Comparison of ENCODE assay signal across 8 cellular contexts in genomic region chr3:125375950-125376679, GRCh38. TPM values are rescaled to one million over a fixed set of nuclear protein-coding genes. Genes with fewer than 3 reads are reported as not detected.
DNase-seq lines count a peak whose midpoint lies in the region; ATAC-seq and TF ChIP-seq lines count a peak whose summit lies in the region.

No MANE protein-coding gene starts in this region.

- DNase-seq in GM12864 (ENCODE audit: low read depth): no peak
- DNase-seq in NCI-H1092 (lab: John Stamatoyannopoulos, UW): peak; percentile 21
- DNase-seq in upper lobe of left lung: no peak
- no peak for DNase-seq in amniotic stem cell (lab: John Stamatoyannopoulos, UW)
- DNase-seq in NCI-H226: no peak

- H3K36me3 ChIP-seq in liver (ENCODE audit: control insufficient read depth in 4 of 4, insufficient read depth in 3 of 4, low read depth in 1 of 4, low read length in 3 of 4) (no peaks in the 10 kb centered on the region), upper lobe of left lung (no peaks in the 10 kb centered on the region)

- H3K27ac ChIP-seq in angular gyrus (ENCODE audit: low read depth, low read length) (peak overlapping the region; percentile 90), liver (ENCODE audit: low read depth in 1 of 2, low read length in 2 of 2) (peak overlapping the region; percentile 83 to 97), upper lobe of left lung (peak overlapping the region; percentile 91 to 99 (median 94))

- H3K4me3 ChIP-seq in GM12864 (ENCODE audit: low read depth, low read length) (peak overlapping the region; percentile 98), liver (ENCODE audit: low read depth in 1 of 3, low read length in 3 of 3) (peak overlapping the region; percentile 71 to 99 (median 97)), upper lobe of left lung (peak overlapping the region in 3 of 4 donors; percentile 81 to 98 (median 91))

- H3K9ac ChIP-seq in liver (ENCODE audit: low read depth in 1 of 2, low read length in 2 of 2): peak overlapping the region; percentile 79 to 94

- TF ChIP-seq EP300 in upper lobe of left lung (IDR thresholded peaks at IDR 0.05): no peak

- H3K9me3 ChIP-seq in liver (ENCODE audit: control insufficient read depth in 4 of 4, low read length in 3 of 4) (no peaks in the 10 kb centered on the region), upper lobe of left lung (no peaks in the 10 kb centered on the region)

- peaks cover 6 to 59% (median 51%) of the 10 kb centered on the region in 4 donors for H3K4me1 ChIP-seq in liver (ENCODE audit: control insufficient read depth in 4 of 4, insufficient read depth in 4 of 4, low read length in 3 of 4)
- H3K4me1 ChIP-seq in upper lobe of left lung: peaks cover 13 to 32% (median 17%) of the 10 kb centered on the region in 4 donors

- no peak for TF ChIP-seq POLR2A in upper lobe of left lung (IDR thresholded peaks at IDR 0.05)

- no peak for ATAC-seq in upper lobe of left lung (ENCODE audit: low FRiP score in 2 of 2)
- ATAC-seq in HG03354 (IDR thresholded peaks at IDR 0.05; ENCODE audit: poor library complexity, severe bottlenecking, unreplicated experiment): no peak

- H3K27me3 ChIP-seq in liver (ENCODE audit: control insufficient read depth in 4 of 4, insufficient read depth in 4 of 4, low read length in 3 of 4): no peaks in the 10 kb centered on the region
- no peaks in the 10 kb centered on the region for H3K27me3 ChIP-seq in upper lobe of left lung

- 34% methylated on average over 10 of the region's 10 CpGs for WGBS in liver
- WGBS in upper lobe of left lung, 2 donors: 57 to 60% methylated on average over 10 of the region's 10 CpGs

- TF ChIP-seq RAD21 in liver (IDR thresholded peaks at IDR 0.05): peak in 1 of 2 donors; percentile 20

- no peak for TF ChIP-seq CTCF in GM12864 (IDR thresholded peaks at IDR 0.05; ENCODE audit: low read depth, low read length, missing control alignments)
- no peak for TF ChIP-seq CTCF in liver (IDR thresholded peaks at IDR 0.05; ENCODE audit: low read depth, low read length, missing input control)
- no peak for TF ChIP-seq CTCF in upper lobe of left lung (IDR thresholded peaks at IDR 0.05)

TF ChIP-seq in liver, 16 proteins besides CTCF, POLR2A, EP300 and RAD21:
- peak; percentile 97 to 99 for TF ChIP-seq RXRA (IDR thresholded peaks at IDR 0.05)
- no peak for TF ChIP-seq YY1 (IDR thresholded peaks at IDR 0.05)
- TF ChIP-seq FOXA1 (IDR thresholded peaks at IDR 0.05): no peak
- no peak for TF ChIP-seq MAX (IDR thresholded peaks at IDR 0.05)
- TF ChIP-seq TAF1 (conservative IDR thresholded peaks at IDR 0.05): no peak
- TF ChIP-seq ZBTB33 (IDR thresholded peaks at IDR 0.05): no peak
- TF ChIP-seq EGR1 (IDR thresholded peaks at IDR 0.05; ENCODE audit: low read depth in 2 of 2): no peak
- TF ChIP-seq GABPA (IDR thresholded peaks at IDR 0.05 in 1 of 2, conservative IDR thresholded peaks at IDR 0.05 in 1 of 2): no peak
- no peak for TF ChIP-seq REST (IDR thresholded peaks at IDR 0.05)
- peak; percentile 64 for TF ChIP-seq SP1 (IDR thresholded peaks at IDR 0.05)
- TF ChIP-seq NR2F2 (IDR thresholded peaks at IDR 0.05): no peak
- TF ChIP-seq FOXA2 (IDR thresholded peaks at IDR 0.05): peak; percentile 6
- TF ChIP-seq JUND (IDR thresholded peaks at IDR 0.05): no peak
- TF ChIP-seq ATF3 (IDR thresholded peaks at IDR 0.05): peak; percentile 54
- TF ChIP-seq HNF4G (IDR thresholded peaks at IDR 0.05): peak; percentile 5
- TF ChIP-seq HNF4A (conservative IDR thresholded peaks at IDR 0.05): peak; percentile 38 to 46

RNA-seq across cellular contexts. Expression of gene ZNF148, which starts 1.0 kb away (rescaled TPM):
- total RNA-seq in liver: 10 to 100 TPM; 14.6 to 19.5 TPM
- 10 to 100 TPM in 1 of 2 donors, 1 to 10 TPM in 1; 4.0 to 20.3 TPM for polyA plus RNA-seq in liver
- 10 to 100 TPM; 24.5 to 42.9 (median 32.8) TPM for total RNA-seq in upper lobe of left lung
